Comparison of ENCODE assay signal across 27 cellular contexts in genomic region chr5:25975881-25976280, GRCh38.
"Had no signal": no experiment of that assay in that cellular context is flagged by ENCODE, and none has a peak within 500 bp of the region (broad histone marks: within the 10 kb centered on the region; RNA-seq: fewer than 3 reads in every experiment).

No MANE protein-coding gene starts in this region.

- H3K4me1 ChIP-seq: breast epithelium, parathyroid adenoma, sigmoid colon, tibial artery, upper lobe of right lung had no signal

- FAIRE-seq: endothelial cell of umbilical vein, keratinocyte, small intestine had no signal

- ATAC-seq: activated CD4-positive, alpha-beta T cell treated with anti-CD3 and anti-CD28 coated beads for 36 hours; activated naive CD4-positive, alpha-beta T cell treated with anti-CD3 and anti-CD28 coated beads, Interleukin-2, amount 50 U/mL, for 72 hours; activated T-cell treated with anti-CD3 and anti-CD28 coated beads, Interleukin-2, amount 50 U/mL, for 72 hours; esophagus mucosa; left cardiac atrium; naive thymus-derived CD4-positive, alpha-beta T cell; stimulated activated effector memory CD8-positive, alpha-beta T cell treated with anti-CD3 and anti-CD28 coated beads, Interleukin-12 subunit alpha, Interleukin-12 subunit beta, amount 100 ng/mL, for 72 hours; stimulated activated naive CD8-positive, alpha-beta T cell treated with anti-CD3 and anti-CD28 coated beads, Interleukin-15, amount 100 ng/mL, for 72 hours; upper lobe of right lung had no signal

- H3K27me3 ChIP-seq: breast epithelium, sigmoid colon, tibial artery, upper lobe of right lung had no signal

- H3K36me3 ChIP-seq: breast epithelium, sigmoid colon, tibial artery, upper lobe of right lung had no signal

- H3K27ac Mint-ChIP-seq: activated CD4-positive, alpha-beta T cell treated with anti-CD3 and anti-CD28 coated beads for 36 hours; activated naive CD4-positive, alpha-beta T cell treated with anti-CD3 and anti-CD28 coated beads, Interleukin-2, amount 50 U/mL, for 72 hours; activated T-cell treated with anti-CD3 and anti-CD28 coated beads, Interleukin-2, amount 50 U/mL, for 72 hours; naive thymus-derived CD4-positive, alpha-beta T cell; stimulated activated effector memory CD8-positive, alpha-beta T cell treated with anti-CD3 and anti-CD28 coated beads, Interleukin-12 subunit alpha, Interleukin-12 subunit beta, amount 100 ng/mL, for 72 hours; stimulated activated naive CD8-positive, alpha-beta T cell treated with anti-CD3 and anti-CD28 coated beads, Interleukin-15, amount 100 ng/mL, for 72 hours; T-helper 2 cell treated with Interferon-gamma antibody and Interleukin-4, amounts not matched to agents 5 μg/mL and 100 μg/mL, for 36 hours had no signal

- H3K4me1 Mint-ChIP-seq: activated CD4-positive, alpha-beta T cell treated with anti-CD3 and anti-CD28 coated beads for 36 hours; naive thymus-derived CD4-positive, alpha-beta T cell; stimulated activated effector memory CD8-positive, alpha-beta T cell treated with anti-CD3 and anti-CD28 coated beads, Interleukin-12 subunit alpha, Interleukin-12 subunit beta, amount 100 ng/mL, for 72 hours; stimulated activated naive CD8-positive, alpha-beta T cell treated with anti-CD3 and anti-CD28 coated beads, Interleukin-15, amount 100 ng/mL, for 72 hours had no signal

- H3K4me3 Mint-ChIP-seq: activated CD4-positive, alpha-beta T cell treated with anti-CD3 and anti-CD28 coated beads for 36 hours; activated T-cell treated with anti-CD3 and anti-CD28 coated beads, Interleukin-2, amount 50 U/mL, for 72 hours; naive thymus-derived CD4-positive, alpha-beta T cell; stimulated activated effector memory CD8-positive, alpha-beta T cell treated with anti-CD3 and anti-CD28 coated beads, Interleukin-12 subunit alpha, Interleukin-12 subunit beta, amount 100 ng/mL, for 72 hours; stimulated activated naive CD8-positive, alpha-beta T cell treated with anti-CD3 and anti-CD28 coated beads, Interleukin-15, amount 100 ng/mL, for 72 hours; T-helper 2 cell treated with Interferon-gamma antibody and Interleukin-4, amounts not matched to agents 5 μg/mL and 100 μg/mL, for 36 hours had no signal

- H3K9me3 ChIP-seq: sigmoid colon, tibial artery, upper lobe of right lung had no signal

- DNase-seq: activated CD4-positive, alpha-beta T cell treated with anti-CD3 and anti-CD28 coated beads for 36 hours; activated CD4-positive, CD25-positive, alpha-beta regulatory T cell; activated naive CD4-positive, alpha-beta T cell; activated T-cell treated with anti-CD3 and anti-CD28 coated beads for 4 hours; activated T-cell treated with anti-CD3 and anti-CD28 coated beads, Interleukin-2, amount 50 U/mL, for 72 hours; central memory CD4-positive, alpha-beta T cell; foreskin fibroblast; head of caudate nucleus; hippocampal formation; left cardiac atrium; midbrain; naive thymus-derived CD4-positive, alpha-beta T cell; nucleus accumbens; sigmoid colon; small intestine; stimulated activated CD4-positive, alpha-beta T cell treated with anti-CD3 and anti-CD28 coated beads, Interleukin-4, amount 100 ng/mL, for 24 hours; stimulated activated naive CD8-positive, alpha-beta T cell treated with anti-CD3 and anti-CD28 coated beads, Interleukin-15, amount 100 ng/mL, for 72 hours; tibial artery; upper lobe of right lung had no signal

- H3K36me3 Mint-ChIP-seq: naive thymus-derived CD4-positive, alpha-beta T cell; stimulated activated effector memory CD8-positive, alpha-beta T cell treated with anti-CD3 and anti-CD28 coated beads, Interleukin-12 subunit alpha, Interleukin-12 subunit beta, amount 100 ng/mL, for 72 hours had no signal

- H3K27me3 Mint-ChIP-seq: activated CD4-positive, alpha-beta T cell treated with anti-CD3 and anti-CD28 coated beads for 36 hours; naive thymus-derived CD4-positive, alpha-beta T cell; stimulated activated naive CD8-positive, alpha-beta T cell treated with anti-CD3 and anti-CD28 coated beads, Interleukin-15, amount 100 ng/mL, for 72 hours had no signal

- H3K4me3 ChIP-seq: breast epithelium, sigmoid colon, tibial artery, upper lobe of right lung had no signal
